ENCODE assay signal across 8 cellular contexts in the genomic region with DNA sequence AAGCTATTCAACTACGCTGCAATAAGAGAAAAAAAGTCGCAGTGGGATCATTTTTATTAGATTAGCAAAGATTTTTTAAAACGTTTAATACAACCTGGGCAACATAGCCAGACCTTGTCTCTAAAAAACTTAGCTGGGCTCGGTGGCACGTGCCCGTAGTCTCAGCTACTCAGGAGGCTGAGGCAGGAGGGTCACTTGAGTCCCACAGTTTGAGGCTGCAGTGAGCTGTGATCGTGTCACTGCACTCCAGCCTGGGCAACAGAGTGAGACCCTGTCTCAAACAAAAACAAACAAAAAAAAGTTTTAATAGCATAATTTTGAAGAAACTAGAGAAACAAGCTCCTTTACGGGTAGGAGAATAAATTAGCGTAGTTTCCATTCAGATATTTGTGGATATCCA. TPM values are rescaled to one million over a fixed set of nuclear protein-coding genes. Genes with fewer than 3 reads are reported as not detected.
A peak's percentile ranks its signal among the peaks of the same experiment; 100 is the strongest.
DNase-seq lines count a peak whose midpoint lies in the region; ATAC-seq, FAIRE-seq and TF ChIP-seq lines count a peak whose summit lies in the region.

No MANE protein-coding gene starts in this region.

- CTCF ChIA-PET in PC-9 (lab: Charles Lee) = no interaction called here
- CTCF ChIA-PET in endothelial cell of umbilical vein (lab: Charles Lee) = interaction anchor here (0.9 to 1.9 kb wide), 4 partner anchors 52 to 268 kb away, joined by 3 to 4 read pairs (median 3); no protein-coding TSS in a partner anchor

- peak overlapping the region; percentile 87 for H3K4me3 ChIP-seq in GM12875 (ENCODE audit: low read depth, low read length)
- peak overlapping the region; percentile 75 for H3K4me3 ChIP-seq in PC-9
- H3K4me3 ChIP-seq in endothelial cell of umbilical vein (replicated peaks in 1 of 3; ENCODE audit: insufficient read depth in 1 of 3, low read depth in 1 of 3, low read length in 3 of 3) = no peak overlapping the region
- peak overlapping the region in 3 of 4 donors; percentile 53 to 96 (median 87) for H3K4me3 ChIP-seq in gastrocnemius medialis

- dilution Hi-C loops in endothelial cell of umbilical vein (cut with MboI; ENCODE audit: extremely low pct_ligation_motif_present, low sequenced_read_pairs) = no loop called here

- H3K4me2 ChIP-seq in PC-9 (peak overlapping the region; percentile 88), endothelial cell of umbilical vein (ENCODE audit: insufficient read depth, low read length) (peak overlapping the region; percentile 63)

- H3F3A ChIP-seq in PC-9 (ENCODE audit: insufficient read depth, low read depth) = no peaks in the 10 kb centered on the region

- H2AFZ ChIP-seq in PC-9 = peak overlapping the region; percentile 95; the same call in 1 of the 2 replicates
- no peak overlapping the region for H2AFZ ChIP-seq in endothelial cell of umbilical vein (ENCODE audit: low read depth, low read length)

- TF ChIP-seq CTCF in GM12875 (IDR thresholded peaks at IDR 0.05; ENCODE audit: borderline replicate concordance, insufficient read depth, low read depth, low read length) = no peak
- TF ChIP-seq CTCF in PC-9 (conservative IDR thresholded peaks at IDR 0.05) = no peak
- no peak for TF ChIP-seq CTCF in endothelial cell of umbilical vein (IDR thresholded peaks at IDR 0.05; ENCODE audit: extremely low read depth in 1 of 2, insufficient read depth in 1 of 2, low read depth in 1 of 2, low read length in 2 of 2)
- no peak for TF ChIP-seq CTCF in gastrocnemius medialis (IDR thresholded peaks at IDR 0.05 in 4 of 5, conservative IDR thresholded peaks at IDR 0.05 in 1 of 5)

- ATAC-seq in gastrocnemius medialis = no peak
- ATAC-seq in GM18502 (IDR thresholded peaks at IDR 0.05; ENCODE audit: poor library complexity, unreplicated experiment) = no peak

- no peaks in the 10 kb centered on the region for H3K9me2 ChIP-seq in PC-9 (ENCODE audit: insufficient read depth)

- H3K4me1 ChIP-seq in PC-9 (replicated peaks; ENCODE audit: insufficient read depth) (peaks cover 15% of the 10 kb centered on the region), endothelial cell of umbilical vein (ENCODE audit: control insufficient read depth, extremely low read depth, insufficient read depth, low read length) (peaks cover 12% of the 10 kb centered on the region), gastrocnemius medialis (peaks cover 6 to 9% of the 10 kb centered on the region in 2 donors)

- H3K27me3 ChIP-seq in PC-9 (ENCODE audit: insufficient read depth, low read depth) (no peaks in the 10 kb centered on the region), endothelial cell of umbilical vein (ENCODE audit: control insufficient read depth in 2 of 2, insufficient read depth in 2 of 2, low read length in 2 of 2) (no peaks in the 10 kb centered on the region), gastrocnemius medialis (no peaks in the 10 kb centered on the region)

- BruUV-seq in PC-9 (replicated peaks; lab: Mats Ljungman, UMichigan) = no TSS peak
- no TSS peak for BruUV-seq in endothelial cell of umbilical vein (replicated peaks; lab: Mats Ljungman, UMichigan)

- H4K20me1 ChIP-seq in PC-9 (ENCODE audit: insufficient read depth) = no peaks in the 10 kb centered on the region
- no peaks in the 10 kb centered on the region for H4K20me1 ChIP-seq in endothelial cell of umbilical vein (replicated peaks; ENCODE audit: control insufficient read depth, extremely low read depth, insufficient read depth, low read length)

- H3K9me3 ChIP-seq in PC-9 (ENCODE audit: insufficient read depth, low read depth) (no peaks in the 10 kb centered on the region), endothelial cell of umbilical vein (replicated peaks; ENCODE audit: control insufficient read depth, insufficient read depth, low read length) (no peaks in the 10 kb centered on the region), gastrocnemius medialis (no peaks in the 10 kb centered on the region)

- intact Hi-C loops in PC-9 (cut with micrococcal nuclease; ENCODE audit: unreplicated experiment) (no loop called here), endothelial cell of umbilical vein (cut with micrococcal nuclease) (no loop called here), gastrocnemius medialis (cut with DNase I; ENCODE audit: low total_unique reads) (no loop called here)

- TF ChIP-seq POLR2A in endothelial cell of umbilical vein (IDR thresholded peaks at IDR 0.05; ENCODE audit: low read depth, low read length) = no peak
- no peak for TF ChIP-seq POLR2A in gastrocnemius medialis (IDR thresholded peaks at IDR 0.05)

- H3K27ac ChIP-seq in PC-9 = peak overlapping the region; percentile 77; the same call in 1 of the 2 replicates
- H3K27ac ChIP-seq in endothelial cell of umbilical vein (ENCODE audit: insufficient read depth, low read depth, low read length) = no peak overlapping the region
- peak overlapping the region in 1 of 4 donors; percentile 87 for H3K27ac ChIP-seq in gastrocnemius medialis

- POLR2A ChIA-PET in PC-9 (lab: Charles Lee; ENCODE audit: unreplicated experiment) = interaction anchor here (0.7 kb wide), 1 partner anchor 217 kb away, joined by 3 read pairs; no protein-coding TSS in a partner anchor
- POLR2A ChIA-PET in endothelial cell of umbilical vein (lab: Charles Lee) = no interaction called here

- no peak for DNase-seq in PC-9
- DNase-seq in endothelial cell of umbilical vein (ENCODE audit: low read depth, low spot score) = no peak
- no peak for DNase-seq in gastrocnemius medialis
- DNase-seq in SIG-M5 (lab: John Stamatoyannopoulos, UW) = no peak
- no peak for DNase-seq in cerebellum (ENCODE audit: low spot score)
- no peak for DNase-seq in activated gamma-delta T cell treated with Interleukin-2 at 50 U/mL for 16 hours

- in situ Hi-C loops in gastrocnemius medialis (cut with MboI; ENCODE audit: low sequenced_read_pairs in 4 of 4) = no loop called here

- H3K79me2 ChIP-seq in PC-9 (ENCODE audit: low read depth) (peaks cover 19% of the 10 kb centered on the region), endothelial cell of umbilical vein (ENCODE audit: control insufficient read depth, insufficient read depth, low read length) (peaks cover 23% of the 10 kb centered on the region)

- no peaks in the 10 kb centered on the region for H3K9me1 ChIP-seq in endothelial cell of umbilical vein (replicated peaks; ENCODE audit: control insufficient read depth, extremely low read depth, insufficient read depth, low read length)

- H3K36me3 ChIP-seq in PC-9 (ENCODE audit: low read depth) (no peaks in the 10 kb centered on the region), endothelial cell of umbilical vein (ENCODE audit: control insufficient read depth in 2 of 2, extremely low read depth in 1 of 2, insufficient read depth in 2 of 2, low read length in 2 of 2) (no peaks in the 10 kb centered on the region), gastrocnemius medialis (no peaks in the 10 kb centered on the region)

- no peak overlapping the region for H3K9ac ChIP-seq in endothelial cell of umbilical vein (replicated peaks; ENCODE audit: extremely low read depth, insufficient read depth, low read length)

- no peak for FAIRE-seq in endothelial cell of umbilical vein (lab: Jason Lieb, UNC)

TF ChIP-seq in endothelial cell of umbilical vein, 7 proteins besides CTCF, POLR2A, EP300 and RAD21:
- TF ChIP-seq EZH2 (IDR thresholded peaks at IDR 0.05; ENCODE audit: borderline replicate concordance, low read depth, low read length, severe bottlenecking) = no peak
- TF ChIP-seq JUN (IDR thresholded peaks at IDR 0.05; ENCODE audit: borderline replicate concordance, insufficient read depth, insufficient read length, low read depth) = no peak
- no peak for TF ChIP-seq MYC (IDR thresholded peaks at IDR 0.05; ENCODE audit: low read depth, low read length)
- no peak for TF ChIP-seq POLR2AphosphoS5 (IDR thresholded peaks at IDR 0.05; ENCODE audit: insufficient read depth, low read depth, low read length)
- TF ChIP-seq FOS (IDR thresholded peaks at IDR 0.05; ENCODE audit: borderline replicate concordance, insufficient read depth, low read length) = no peak
- no peak for TF ChIP-seq GATA2 (IDR thresholded peaks at IDR 0.05; ENCODE audit: insufficient read depth, insufficient read length, low read depth, low read length)
- TF ChIP-seq MAX (IDR thresholded peaks at IDR 0.05; ENCODE audit: insufficient read depth, insufficient read length) = no peak
TF ChIP-seq in endothelial cell of umbilical vein: peak in this region for 0.

RNA-seq across cellular contexts. Expression of gene PRDM15, which starts 1.0 kb away (rescaled TPM):
- total RNA-seq in PC-9 (2021) = 8.8 and 8.9 TPM in 2 replicates
- 10.0 and 12.9 TPM in 2 replicates for total RNA-seq in endothelial cell of umbilical vein
- 11.8 TPM in 2 replicates for polyA plus RNA-seq in endothelial cell of umbilical vein
- 5.0 and 6.9 TPM in 2 replicates for polyA plus RNA-seq in endothelial cell of umbilical vein (2011; cell fraction: cytosol; rRNA removed)
- 54.8 and 60.8 TPM in 2 replicates for polyA plus RNA-seq in endothelial cell of umbilical vein (2011; cell fraction: nucleus; rRNA removed)
- 5.1 TPM in 2 replicates for polyA plus RNA-seq in endothelial cell of umbilical vein (2012)
- 10.4 and 12.8 TPM in 2 replicates for polyA minus RNA-seq in endothelial cell of umbilical vein
- 12.7 TPM for polyA minus RNA-seq in endothelial cell of umbilical vein (2011; cell fraction: cytosol; rRNA and poly(A)+ RNA removed)
- 20.4 and 21.6 TPM in 2 replicates for polyA minus RNA-seq in endothelial cell of umbilical vein (2011; cell fraction: nucleus; rRNA and poly(A)+ RNA removed)
- total RNA-seq in gastrocnemius medialis = 10 to 100 TPM in 1 of 4 donors, 1 to 10 TPM in 3; 4.4 to 13.6 (median 5.4) TPM
- 8.2 TPM for total RNA-seq in cerebellum

Comparison
In these comparisons a context has a peak if more than half of its experiments do, and no peak if none do; other contexts are left out.
1. H3K4me3 ChIP-seq: peak in GM12875 (single experiment), PC-9 (single experiment) and gastrocnemius medialis (3 of 4); none in endothelial cell of umbilical vein (0 of 3).